In genomic region chr6:18148304-18149025, GRCh38 we compare ENCODE assay signal across 12 cellular contexts. TPM values are rescaled to one million over a fixed set of nuclear protein-coding genes. Genes with fewer than 3 reads are reported as not detected.
DNase-seq lines count a peak whose midpoint lies in the region; ATAC-seq and TF ChIP-seq lines count a peak whose summit lies in the region.
"Had no signal": no experiment of that assay in that cellular context is flagged by ENCODE, and none has a peak within 500 bp of the region (broad histone marks: within the 10 kb centered on the region; RNA-seq: fewer than 3 reads in every experiment).

No MANE protein-coding gene starts in this region.

- POLR2A ChIA-PET in AG04450 (lab: Yijun Ruan, JAX), result interaction anchor here (0.7 kb wide), 1 partner anchor 548 kb away, joined by 5 read pairs; no protein-coding TSS in a partner anchor

- TF ChIP-seq CTCF in AG04450 (IDR thresholded peaks at IDR 0.05; ENCODE audit: low read depth, low read length) (no peak), kidney epithelial cell (IDR thresholded peaks at IDR 0.05; ENCODE audit: insufficient read depth, low read length, poor library complexity, severe bottlenecking) (no peak)

- no peak overlapping the region for H3K27ac ChIP-seq in AG04450 (ENCODE audit: low read depth, low read length)
- H3K27ac ChIP-seq: WERI-Rb-1 had no signal

- H3K36me3 Mint-ChIP-seq in activated CD8-positive, alpha-beta memory T cell treated with anti-CD3 and anti-CD28 coated beads, Interleukin-2, amount 10 ng/mL, durations not matched to agents 7 days and 5 days, result peaks cover 14% of the 10 kb centered on the region

- peaks cover 3% of the 10 kb centered on the region for H3K36me3 ChIP-seq in adipocyte (ENCODE audit: control insufficient read depth, insufficient read depth, low read length, severe bottlenecking)
- H3K36me3 ChIP-seq in kidney epithelial cell (ENCODE audit: control insufficient read depth, insufficient read depth, low read length), result no peaks in the 10 kb centered on the region

- H3K9ac ChIP-seq in adipocyte (ENCODE audit: low read length), result no peak overlapping the region

- peaks cover 27% of the 10 kb centered on the region for H3K4me1 ChIP-seq in adipocyte (ENCODE audit: control insufficient read depth, insufficient read depth, low read length)

- peaks cover 17% of the 10 kb centered on the region for H3K4me1 Mint-ChIP-seq in activated CD8-positive, alpha-beta memory T cell treated with anti-CD3 and anti-CD28 coated beads, Interleukin-2, amount 10 ng/mL, durations not matched to agents 7 days and 5 days

- H3K27me3 ChIP-seq in AG04450 (ENCODE audit: control insufficient read depth, insufficient read depth, low read length) (no peaks in the 10 kb centered on the region), adipocyte (replicated peaks; ENCODE audit: control insufficient read depth, insufficient read depth, low read length) (no peaks in the 10 kb centered on the region), kidney epithelial cell (ENCODE audit: control insufficient read depth, insufficient read depth, low read length) (no peaks in the 10 kb centered on the region)

- no peaks in the 10 kb centered on the region for H3K9me3 Mint-ChIP-seq in activated CD8-positive, alpha-beta memory T cell treated with anti-CD3 and anti-CD28 coated beads, Interleukin-2, amount 10 ng/mL, durations not matched to agents 7 days and 5 days (ENCODE audit: low read depth)
- H3K9me3 Mint-ChIP-seq: CD8-positive, alpha-beta memory T cell had no signal

- H3K4me3 Mint-ChIP-seq in activated CD8-positive, alpha-beta memory T cell treated with anti-CD3 and anti-CD28 coated beads, Interleukin-2, amount 10 ng/mL, durations not matched to agents 7 days and 5 days, result no peak overlapping the region
- H3K4me3 Mint-ChIP-seq: CD8-positive, alpha-beta memory T cell had no signal

- DNase-seq in AG04450 (ENCODE audit: low read depth, low spot score), result peak; percentile 46
- DNase-seq in HT1080 (ENCODE audit: low read depth), result peak; percentile 91
- DNase-seq in adipocyte (ENCODE audit: low read depth), result peak; percentile 45
- DNase-seq in kidney epithelial cell (ENCODE audit: low read depth), result peak; percentile 65
- no peak for DNase-seq in activated CD8-positive, alpha-beta memory T cell treated with anti-CD3 and anti-CD28 coated beads, Interleukin-2, amount 10 ng/mL, durations not matched to agents 7 days and 5 days
- no peak for DNase-seq in superior temporal gyrus (ENCODE audit: extremely low spot score)
- DNase-seq in NCI-H1048 (lab: John Stamatoyannopoulos, UW), result no peak
- DNase-seq in COR-L47 (lab: John Stamatoyannopoulos, UW), result no peak
- DNase-seq: activated naive CD4-positive, alpha-beta T cell treated with anti-CD3 and anti-CD28 coated beads, Interleukin-2, amount 50 U/mL, for 16 hours; CD8-positive, alpha-beta memory T cell; NCI-H446 treated with DMSO at 0.1 percent for 48 hours; WERI-Rb-1 had no signal

- CTCF ChIA-PET in AG04450 (lab: Charles Lee), result no interaction called here
- CTCF ChIA-PET in activated CD8-positive, alpha-beta memory T cell treated with anti-CD3 and anti-CD28 coated beads, Interleukin-2, amount 10 ng/mL, durations not matched to agents 7 days and 5 days (lab: Charles Lee), result no interaction called here

- ATAC-seq in activated CD8-positive, alpha-beta memory T cell treated with anti-CD3 and anti-CD28 coated beads, Interleukin-2, amount 10 ng/mL, durations not matched to agents 7 days and 5 days, result no peak

- H3K9me3 ChIP-seq in AG04450 (ENCODE audit: control insufficient read depth, insufficient read depth, low read length), result no peaks in the 10 kb centered on the region
- H3K9me3 ChIP-seq in adipocyte (ENCODE audit: control insufficient read depth, low read length), result no peaks in the 10 kb centered on the region

- H3K4me3 ChIP-seq in AG04450 (ENCODE audit: low read depth, low read length) (no peak overlapping the region), adipocyte (ENCODE audit: low read length) (no peak overlapping the region), kidney epithelial cell (ENCODE audit: low read depth, low read length) (no peak overlapping the region)

- no peaks in the 10 kb centered on the region for H3K27me3 Mint-ChIP-seq in activated CD8-positive, alpha-beta memory T cell treated with anti-CD3 and anti-CD28 coated beads, Interleukin-2, amount 10 ng/mL, durations not matched to agents 7 days and 5 days
- H3K27me3 Mint-ChIP-seq: CD8-positive, alpha-beta memory T cell had no signal

- no peak overlapping the region for H3K27ac Mint-ChIP-seq in activated CD8-positive, alpha-beta memory T cell treated with anti-CD3 and anti-CD28 coated beads, Interleukin-2, amount 10 ng/mL, durations not matched to agents 7 days and 5 days
- H3K27ac Mint-ChIP-seq: CD8-positive, alpha-beta memory T cell had no signal

RNA-seq across cellular contexts. Expression of gene TPMT, which starts 6.4 kb away (rescaled TPM):
- polyA plus RNA-seq in AG04450 (2011; rRNA removed), result 20.5 and 25.8 TPM in 2 replicates
- 5.3 and 8.1 TPM in 2 replicates for polyA minus RNA-seq in AG04450 (2011; rRNA and poly(A)+ RNA removed)
- total RNA-seq in HT1080 (2014; rRNA removed; shearing (Covaris generic)), result 7.5 and 9.6 TPM in 2 replicates
- 14.7 and 14.9 TPM in 2 replicates for polyA plus RNA-seq in HT1080 (2015; cell fraction: cytosol; rRNA removed)
- polyA plus RNA-seq in HT1080 (2015; cell fraction: nucleus; rRNA removed), result 8.0 and 9.6 TPM in 2 replicates
- 12.4 and 14.9 TPM in 2 replicates for total RNA-seq in kidney epithelial cell
- total RNA-seq in activated CD8-positive, alpha-beta memory T cell treated with anti-CD3 and anti-CD28 coated beads, Interleukin-2, amount 10 ng/mL, durations not matched to agents 7 days and 5 days, result 1 to 10 TPM; 5.6 to 9.5 TPM

RNA-seq across cellular contexts. Expression of gene KDM1B, which starts 6.8 kb away (rescaled TPM):
- polyA plus RNA-seq in AG04450 (2011; rRNA removed), result 17.3 and 20.1 TPM in 2 replicates
- 17.3 and 21.7 TPM in 2 replicates for polyA minus RNA-seq in AG04450 (2011; rRNA and poly(A)+ RNA removed)
- 13.1 and 25.3 TPM in 2 replicates for total RNA-seq in HT1080 (2014; rRNA removed; shearing (Covaris generic))
- polyA plus RNA-seq in HT1080 (2015; cell fraction: cytosol; rRNA removed), result 14.7 and 18.0 TPM in 2 replicates
- polyA plus RNA-seq in HT1080 (2015; cell fraction: nucleus; rRNA removed), result 10.1 and 10.8 TPM in 2 replicates
- 22.9 and 24.3 TPM in 2 replicates for total RNA-seq in kidney epithelial cell
- total RNA-seq in activated CD8-positive, alpha-beta memory T cell treated with anti-CD3 and anti-CD28 coated beads, Interleukin-2, amount 10 ng/mL, durations not matched to agents 7 days and 5 days, result 10 to 100 TPM in 1 of 2 experiments, 1 to 10 TPM in 1; 8.6 to 10.4 TPM

RNA-seq across cellular contexts. Expression of gene NHLRC1, which starts 26.0 kb away (rescaled TPM):
- polyA plus RNA-seq in AG04450 (2011; rRNA removed), result 1.4 TPM in 2 replicates
- polyA minus RNA-seq in AG04450 (2011; rRNA and poly(A)+ RNA removed), result 0.65 and 0.83 TPM in 2 replicates
- total RNA-seq in HT1080 (2014; rRNA removed; shearing (Covaris generic)), result 0.31 TPM in 1 of 2 replicates, not detected in the other
- 0.11 and 0.21 TPM in 2 replicates for polyA plus RNA-seq in HT1080 (2015; cell fraction: cytosol; rRNA removed)
- 0.18 and 0.26 TPM in 2 replicates for polyA plus RNA-seq in HT1080 (2015; cell fraction: nucleus; rRNA removed)
- 3.1 and 4.5 TPM in 2 replicates for total RNA-seq in kidney epithelial cell
- under 1 TPM in 1 of 2 experiments, not detected in 1; 0.30 TPM for total RNA-seq in activated CD8-positive, alpha-beta memory T cell treated with anti-CD3 and anti-CD28 coated beads, Interleukin-2, amount 10 ng/mL, durations not matched to agents 7 days and 5 days

Comparison
In these comparisons a context has a peak if more than half of its experiments do, and no peak if none do; other contexts are left out.
1. DNase-seq: peak in AG04450 (single experiment), HT1080 (single experiment), adipocyte (single experiment) and kidney epithelial cell (single experiment); none in activated CD8-positive, alpha-beta memory T cell treated with anti-CD3 and anti-CD28 coated beads, Interleukin-2, amount 10 ng/mL, durations not matched to agents 7 days and 5 days (single experiment), superior temporal gyrus (single experiment), NCI-H1048 (single experiment) and COR-L47 (single experiment).